ENCODE assay signal across 8 cellular contexts in the genomic region with DNA sequence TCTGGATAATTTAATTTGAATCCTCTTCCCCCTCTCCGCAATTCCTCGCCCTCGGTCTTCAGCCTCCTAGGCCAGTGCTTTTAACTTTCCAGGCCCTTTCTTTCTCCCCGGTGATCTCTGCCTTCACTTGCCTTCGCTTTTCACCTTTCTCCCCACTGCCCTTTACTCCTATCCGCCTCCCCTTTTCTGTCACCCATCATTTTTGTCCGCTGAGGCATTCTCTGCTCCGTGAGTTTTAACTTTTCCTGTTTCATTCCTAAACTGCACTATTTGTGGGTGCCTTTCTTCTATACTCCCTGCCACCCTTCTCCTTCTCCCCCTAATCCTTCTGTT. TPM values are rescaled to one million over a fixed set of nuclear protein-coding genes. Genes with fewer than 3 reads are reported as not detected.
DNase-seq lines count a peak whose midpoint lies in the region; ATAC-seq, FAIRE-seq and TF ChIP-seq lines count a peak whose summit lies in the region.

No MANE protein-coding gene starts in this region.

- DNase-seq in SK-N-MC (ENCODE audit: low read depth, low spot score) = no peak
- DNase-seq in fibroblast of peridontal ligament (ENCODE audit: extremely low read depth) = peak; percentile 18
- no peak for DNase-seq in retinal pigment epithelial cell (ENCODE audit: low read depth)
- DNase-seq in frontal cortex (ENCODE audit: low spot score in 2 of 2) = no peak
- DNase-seq in activated gamma-delta T cell treated with Interleukin-2 at 50 U/mL for 16 hours = no peak
- no peak for DNase-seq in activated CD4-positive, alpha-beta T cell treated with anti-CD3 and anti-CD28 coated beads, Interleukin-2, amount 50 U/mL, for 4 hours

- no peak for ATAC-seq in GM18498 (IDR thresholded peaks at IDR 0.05; ENCODE audit: unreplicated experiment)

- H3K4me3 ChIP-seq in GM12875 (ENCODE audit: low read depth, low read length) (peak overlapping the region; percentile 87), SK-N-MC (peak overlapping the region; percentile 80), retinal pigment epithelial cell (ENCODE audit: low read length) (peak overlapping the region; percentile 87)

- FAIRE-seq in frontal cortex (lab: Jason Lieb, UNC) = no peak

- no peak for TF ChIP-seq CTCF in GM12875 (IDR thresholded peaks at IDR 0.05; ENCODE audit: borderline replicate concordance, insufficient read depth, low read depth, low read length)
- no peak for TF ChIP-seq CTCF in retinal pigment epithelial cell (conservative IDR thresholded peaks at IDR 0.05; ENCODE audit: low read depth, low read length)

- H3K27ac ChIP-seq in SK-N-MC = no peak overlapping the region

- H3K9me3 ChIP-seq in SK-N-MC (ENCODE audit: low read depth, low read length) = no peaks in the 10 kb centered on the region

- H3K9ac ChIP-seq in SK-N-MC (ENCODE audit: insufficient read length) = peak overlapping the region; percentile 79

- no peaks in the 10 kb centered on the region for H3K36me3 ChIP-seq in SK-N-MC (ENCODE audit: insufficient read depth, low read length)

RNA-seq across cellular contexts. Expression of gene LONP2, which starts 0.7 kb away (rescaled TPM):
- 62.4 TPM for total RNA-seq in frontal cortex

RNA-seq across cellular contexts. Expression of gene ABCC11, which starts 2.5 kb away (rescaled TPM):
- 0.41 TPM for total RNA-seq in frontal cortex
